ENCODE assay signal across 18 cellular contexts in genomic region chr6:52960211-52960610, GRCh38. TPM values are rescaled to one million over a fixed set of nuclear protein-coding genes. Genes with fewer than 3 reads are reported as not detected.
"Had no signal": no experiment of that assay in that cellular context is flagged by ENCODE, and none has a peak within 500 bp of the region (broad histone marks: within the 10 kb centered on the region; RNA-seq: fewer than 3 reads in every experiment).

No MANE protein-coding gene starts in this region.

RNA-seq across cellular contexts. Expression of gene GSTA3, which starts 50.7 kb away (rescaled TPM):
- total RNA-seq: heart left ventricle, kidney, left colon, left ventricle myocardium inferior, mesothelial cell of epicardium, mononuclear cell, natural killer cell, osteoblast, pancreas, posterior vena cava, psoas muscle, right atrium auricular region, right lobe of liver, skeletal muscle tissue, smooth muscle cell, temporal lobe, tibial nerve, ureter had no signal
